16 cellular contexts compared by ENCODE assay signal in the genomic region with DNA sequence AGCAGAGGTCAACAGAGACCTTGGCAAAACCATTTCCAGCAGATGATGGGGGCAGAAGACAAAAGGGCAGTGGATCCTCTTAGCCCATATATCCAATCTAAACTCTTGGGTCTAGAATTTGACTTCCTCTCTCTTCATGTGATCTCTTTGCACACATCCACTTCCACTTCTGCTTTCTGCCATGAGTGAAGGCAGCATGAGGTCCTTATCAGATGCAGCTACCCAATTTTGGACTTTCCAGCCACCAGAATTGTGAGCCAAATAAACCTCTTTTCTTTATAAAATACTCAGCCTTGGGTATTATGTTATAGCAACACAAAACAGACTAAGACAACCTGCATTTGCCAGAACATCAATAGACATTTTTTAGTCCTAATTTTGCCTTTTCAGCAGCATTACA.
"Had no signal": no experiment of that assay in that cellular context is flagged by ENCODE, and none has a peak within 500 bp of the region (broad histone marks: within the 10 kb centered on the region; RNA-seq: fewer than 3 reads in every experiment).

No MANE protein-coding gene starts in this region.

- DNase-seq: activated B cell treated with CpG ODN at 0.5 μM for 24 hours; activated CD4-positive, alpha-beta T cell treated with anti-CD3 and anti-CD28 coated beads, Interleukin-2, amount 10 ng/mL, durations not matched to agents 24 days and 14 days; activated naive CD4-positive, alpha-beta T cell treated with anti-CD3 and anti-CD28 coated beads, Interleukin-2, amount 10 ng/mL, durations not matched to agents 7 days and 5 days; body of pancreas; central memory CD4-positive, alpha-beta T cell; cortex of kidney; effector CD8-positive, alpha-beta T cell; islet precursor cell; mammary epithelial cell; mucosa of descending colon; natural killer cell; posterior cingulate gyrus; stimulated activated CD4-positive, alpha-beta T cell treated with anti-CD3 and anti-CD28 coated beads, Interleukin-15, amount 100 ng/mL, for 24 hours; stimulated activated CD4-positive, alpha-beta T cell treated with anti-CD3 and anti-CD28 coated beads, Interleukin-4, amount 100 ng/mL, for 24 hours; stomach had no signal

- ATAC-seq: body of pancreas, left lobe of liver, mucosa of descending colon, natural killer cell had no signal
